Comparison of ENCODE assay signal across 14 cellular contexts in the genomic region with DNA sequence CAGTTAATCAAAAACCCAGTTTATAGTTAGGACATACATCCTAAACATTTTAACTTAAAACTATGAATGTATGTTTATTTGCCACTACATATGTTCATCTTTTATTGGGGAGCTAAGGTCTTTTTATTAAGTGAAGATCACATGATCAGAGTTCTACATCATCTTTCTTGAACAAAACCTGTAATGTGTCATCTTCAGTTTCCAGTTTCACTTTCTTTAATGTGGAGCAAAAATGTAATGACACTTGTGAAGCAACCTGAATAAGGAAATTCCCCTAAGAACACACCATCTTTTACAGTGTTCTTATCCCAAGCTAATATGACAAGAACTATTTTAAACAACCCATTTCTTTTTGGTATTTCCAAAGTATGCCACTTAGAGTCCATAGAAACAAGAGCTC.
DNase-seq lines count a peak whose midpoint lies in the region; ATAC-seq and TF ChIP-seq lines count a peak whose summit lies in the region.
"Had no signal": no experiment of that assay in that cellular context is flagged by ENCODE, and none has a peak within 500 bp of the region (broad histone marks: within the 10 kb centered on the region; RNA-seq: fewer than 3 reads in every experiment).

No MANE protein-coding gene starts in this region.

- H3K36me3 ChIP-seq in WERI-Rb-1: no peaks in the 10 kb centered on the region

- H3K27me3 Mint-ChIP-seq in activated T-cell treated with anti-CD3 and anti-CD28 coated beads, Interleukin-2, amount 50 U/mL, for 4 hours (ENCODE audit: low read depth): no peaks in the 10 kb centered on the region

- DNase-seq in activated T-cell treated with anti-CD3 and anti-CD28 coated beads, Interleukin-2, amount 50 U/mL, for 4 hours: no peak
- DNase-seq in activated T-cell treated with anti-CD3 and anti-CD28 coated beads for 4 hours: no peak
- DNase-seq in stimulated activated naive CD8-positive, alpha-beta T cell treated with anti-CD3 and anti-CD28 coated beads, Interleukin-15, Interleukin-2, amounts not matched to agents 100 U/mL and 50 U/mL, for 24 hours: no peak
- DNase-seq in stimulated activated effector memory CD8-positive, alpha-beta T cell treated with anti-CD3 and anti-CD28 coated beads, Interleukin-12 subunit alpha, Interleukin-12 subunit beta, amount 100 ng/mL, for 72 hours (ENCODE audit: low spot score in 2 of 2): no peak
- DNase-seq in NK-92 treated with Interleukin-12 subunit alpha and Interleukin-12 subunit beta, amount 100 ng/mL, for 24 hours (lab: John Stamatoyannopoulos, UW): no peak
- DNase-seq in WERI-Rb-1: no peak
- DNase-seq: EL; left ventricle myocardium superior; NCI-H2081; right cardiac atrium; SK-N-SH; stimulated activated CD8-positive, alpha-beta memory T cell treated with anti-CD3 and anti-CD28 coated beads, Interleukin-4, amount 100 ng/mL, for 48 hours had no signal

- H3K4me3 Mint-ChIP-seq in activated T-cell treated with anti-CD3 and anti-CD28 coated beads, Interleukin-2, amount 50 U/mL, for 4 hours: no peak overlapping the region
- no peak overlapping the region for H3K4me3 Mint-ChIP-seq in stimulated activated effector memory CD8-positive, alpha-beta T cell treated with anti-CD3 and anti-CD28 coated beads, Interleukin-12 subunit alpha, Interleukin-12 subunit beta, amount 100 ng/mL, for 72 hours

- no peak overlapping the region for H3K27ac Mint-ChIP-seq in stimulated activated effector memory CD8-positive, alpha-beta T cell treated with anti-CD3 and anti-CD28 coated beads, Interleukin-12 subunit alpha, Interleukin-12 subunit beta, amount 100 ng/mL, for 72 hours

- no peak for TF ChIP-seq CTCF in WERI-Rb-1 (IDR thresholded peaks at IDR 0.05; ENCODE audit: low read depth, low read length)

- ATAC-seq in activated T-cell treated with anti-CD3 and anti-CD28 coated beads, Interleukin-2, amount 50 U/mL, for 4 hours: peak; percentile 25 to 30
- ATAC-seq in HG02571 (IDR thresholded peaks at IDR 0.05; ENCODE audit: unreplicated experiment): peak; percentile 82
- ATAC-seq in HG03432 (IDR thresholded peaks at IDR 0.05; ENCODE audit: unreplicated experiment): peak; percentile 96
- ATAC-seq in stimulated activated naive CD8-positive, alpha-beta T cell treated with anti-CD3 and anti-CD28 coated beads, Interleukin-15, Interleukin-2, amounts not matched to agents 100 U/mL and 50 U/mL, for 24 hours: peak; percentile 57
- ATAC-seq in stimulated activated effector memory CD8-positive, alpha-beta T cell treated with anti-CD3 and anti-CD28 coated beads, Interleukin-12 subunit alpha, Interleukin-12 subunit beta, amount 100 ng/mL, for 72 hours: no peak
- ATAC-seq: left ventricle myocardium superior, right cardiac atrium had no signal

- peaks cover 2% of the 10 kb centered on the region for H3K9me3 ChIP-seq in WERI-Rb-1 (ENCODE audit: severe bottlenecking)

- no peaks in the 10 kb centered on the region for H3K9me3 Mint-ChIP-seq in activated T-cell treated with anti-CD3 and anti-CD28 coated beads, Interleukin-2, amount 50 U/mL, for 4 hours
- no peaks in the 10 kb centered on the region for H3K9me3 Mint-ChIP-seq in stimulated activated effector memory CD8-positive, alpha-beta T cell treated with anti-CD3 and anti-CD28 coated beads, Interleukin-12 subunit alpha, Interleukin-12 subunit beta, amount 100 ng/mL, for 72 hours

- H3K27me3 ChIP-seq in WERI-Rb-1 (ENCODE audit: insufficient read depth, low read depth, severe bottlenecking): no peaks in the 10 kb centered on the region

- no peaks in the 10 kb centered on the region for H3K4me1 Mint-ChIP-seq in activated T-cell treated with anti-CD3 and anti-CD28 coated beads, Interleukin-2, amount 50 U/mL, for 4 hours (ENCODE audit: low read depth)
- H3K4me1 Mint-ChIP-seq in stimulated activated effector memory CD8-positive, alpha-beta T cell treated with anti-CD3 and anti-CD28 coated beads, Interleukin-12 subunit alpha, Interleukin-12 subunit beta, amount 100 ng/mL, for 72 hours: no peaks in the 10 kb centered on the region

- H3K36me3 Mint-ChIP-seq in activated T-cell treated with anti-CD3 and anti-CD28 coated beads, Interleukin-2, amount 50 U/mL, for 4 hours (ENCODE audit: insufficient read depth): no peaks in the 10 kb centered on the region
- no peaks in the 10 kb centered on the region for H3K36me3 Mint-ChIP-seq in stimulated activated effector memory CD8-positive, alpha-beta T cell treated with anti-CD3 and anti-CD28 coated beads, Interleukin-12 subunit alpha, Interleukin-12 subunit beta, amount 100 ng/mL, for 72 hours

- no peak overlapping the region for H3K4me3 ChIP-seq in WERI-Rb-1 (ENCODE audit: low read depth, low read length)

- no peak overlapping the region for H3K27ac ChIP-seq in WERI-Rb-1
